In genomic region chr4:6354119-6354518, GRCh38 we compare ENCODE assay signal across 24 cellular contexts.
"Had no signal": no experiment of that assay in that cellular context is flagged by ENCODE, and none has a peak within 500 bp of the region (broad histone marks: within the 10 kb centered on the region; RNA-seq: fewer than 3 reads in every experiment).

No MANE protein-coding gene starts in this region.

- H3K4me3 ChIP-seq: ascending aorta, breast epithelium, left lung, mucosa of descending colon, tibial nerve had no signal

- H3K4me1 Mint-ChIP-seq: activated CD4-positive, alpha-beta T cell treated with anti-CD3 and anti-CD28 coated beads, Interleukin-2, amount 10 ng/mL, durations not matched to agents 7 days and 5 days; activated naive CD4-positive, alpha-beta T cell treated with anti-CD3 and anti-CD28 coated beads, Interleukin-2, amount 10 ng/mL, durations not matched to agents 7 days and 5 days had no signal

- ATAC-seq: left lung; mucosa of descending colon; naive thymus-derived CD4-positive, alpha-beta T cell; right cardiac atrium had no signal

- H3K27me3 Mint-ChIP-seq: activated CD4-positive, alpha-beta T cell treated with anti-CD3 and anti-CD28 coated beads, Interleukin-2, amount 10 ng/mL, durations not matched to agents 7 days and 5 days had no signal

- H3K9me3 Mint-ChIP-seq: activated CD4-positive, alpha-beta T cell treated with anti-CD3 and anti-CD28 coated beads, Interleukin-2, amount 10 ng/mL, durations not matched to agents 7 days and 5 days; activated naive CD4-positive, alpha-beta T cell treated with anti-CD3 and anti-CD28 coated beads, Interleukin-2, amount 10 ng/mL, durations not matched to agents 7 days and 5 days; activated T-helper 1 cell treated with anti-CD3 and anti-CD28 coated beads, Interleukin-12 subunit alpha, Interleukin-12 subunit beta, Interleukin-2, Interleukin-4 antibody, amounts not matched to agents 30 ng/mL and 10 ng/mL and 1 ng/mL, durations not matched to agents 14 hours and 24 hours and 36 hours had no signal

- H3K9me3 ChIP-seq: ascending aorta, left lung, mucosa of descending colon, tibial nerve had no signal

- H3K27ac ChIP-seq: ascending aorta, breast epithelium, left lung, tibial nerve had no signal

- DNase-seq: activated CD4-positive, alpha-beta T cell treated with anti-CD3 and anti-CD28 coated beads, Interleukin-2, amount 10 ng/mL, durations not matched to agents 7 days and 5 days; activated CD8-positive, alpha-beta memory T cell treated with anti-CD3 and anti-CD28 coated beads for 24 hours; activated naive CD4-positive, alpha-beta T cell treated with anti-CD3 and anti-CD28 coated beads, Interleukin-2, amount 10 ng/mL, durations not matched to agents 7 days and 5 days; cerebellar nuclear complex; effector CD8-positive, alpha-beta T cell; foreskin fibroblast; hypothalamus; kidney; mammary epithelial cell; mucosa of descending colon; naive thymus-derived CD4-positive, alpha-beta T cell; occipital lobe; small intestine; stimulated activated CD4-positive, alpha-beta T cell treated with anti-CD3 and anti-CD28 coated beads, Interleukin-4, amount 100 ng/mL, for 4 hours; stimulated activated CD8-positive, alpha-beta memory T cell treated with anti-CD3 and anti-CD28 coated beads, Interleukin-4, amount 100 ng/mL, for 48 hours; stimulated activated naive CD4-positive, alpha-beta T cell treated with Interleukin-2 at 50 U/mL for 16 hours; substantia nigra had no signal

- H3K4me3 Mint-ChIP-seq: activated CD4-positive, alpha-beta T cell treated with anti-CD3 and anti-CD28 coated beads, Interleukin-2, amount 10 ng/mL, durations not matched to agents 7 days and 5 days; activated naive CD4-positive, alpha-beta T cell treated with anti-CD3 and anti-CD28 coated beads, Interleukin-2, amount 10 ng/mL, durations not matched to agents 7 days and 5 days; activated T-helper 1 cell treated with anti-CD3 and anti-CD28 coated beads, Interleukin-12 subunit alpha, Interleukin-12 subunit beta, Interleukin-2, Interleukin-4 antibody, amounts not matched to agents 30 ng/mL and 10 ng/mL and 1 ng/mL, durations not matched to agents 14 hours and 24 hours and 36 hours; naive thymus-derived CD4-positive, alpha-beta T cell had no signal

- H3K36me3 Mint-ChIP-seq: activated naive CD4-positive, alpha-beta T cell treated with anti-CD3 and anti-CD28 coated beads, Interleukin-2, amount 10 ng/mL, durations not matched to agents 7 days and 5 days; naive thymus-derived CD4-positive, alpha-beta T cell had no signal

- H3K4me1 ChIP-seq: ascending aorta, breast epithelium, left lung had no signal

- H3K36me3 ChIP-seq: ascending aorta, breast epithelium, left lung, tibial nerve had no signal

- H3K27me3 ChIP-seq: ascending aorta, breast epithelium had no signal

- H3K27ac Mint-ChIP-seq: activated CD4-positive, alpha-beta T cell treated with anti-CD3 and anti-CD28 coated beads, Interleukin-2, amount 10 ng/mL, durations not matched to agents 7 days and 5 days; activated naive CD4-positive, alpha-beta T cell treated with anti-CD3 and anti-CD28 coated beads, Interleukin-2, amount 10 ng/mL, durations not matched to agents 7 days and 5 days; activated T-helper 1 cell treated with anti-CD3 and anti-CD28 coated beads, Interleukin-12 subunit alpha, Interleukin-12 subunit beta, Interleukin-2, Interleukin-4 antibody, amounts not matched to agents 30 ng/mL and 10 ng/mL and 1 ng/mL, durations not matched to agents 14 hours and 24 hours and 36 hours; naive thymus-derived CD4-positive, alpha-beta T cell; progenitor cell of endocrine pancreas had no signal
